ENCODE assay signal across 8 cellular contexts in genomic region chr10:79202188-79203013, GRCh38.
A peak's percentile ranks its signal among the peaks of the same experiment; 100 is the strongest.
DNase-seq lines count a peak whose midpoint lies in the region; ATAC-seq and TF ChIP-seq lines count a peak whose summit lies in the region.

No MANE protein-coding gene starts in this region.

- DNase-seq in LNCaP clone FGC (ENCODE audit: low read depth) (no peak), glutamatergic neuron (peak; percentile 73)
- peak; percentile 52 for DNase-seq in activated CD4-positive, alpha-beta memory T cell treated with anti-CD3 and anti-CD28 coated beads, Interleukin-2, amount 10 ng/mL, durations not matched to agents 7 days and 5 days
- DNase-seq in stimulated activated CD4-positive, alpha-beta T cell treated with anti-CD3 and anti-CD28 coated beads, Interleukin-12 subunit alpha, Interleukin-12 subunit beta, amount 100 ng/mL, for 48 hours (ENCODE audit: low read depth in 2 of 3, low spot score in 1 of 3) = peak in 2 of 3 donors; percentile 20 to 32

- H3K9me3 Mint-ChIP-seq in activated CD4-positive, alpha-beta memory T cell treated with anti-CD3 and anti-CD28 coated beads, Interleukin-2, amount 10 ng/mL, durations not matched to agents 7 days and 5 days = no peaks in the 10 kb centered on the region
- H3K9me3 Mint-ChIP-seq in glutamatergic neuron (ENCODE audit: unreplicated experiment) = peaks cover 27% of the 10 kb centered on the region

- POLR2A ChIA-PET in activated CD4-positive, alpha-beta memory T cell treated with anti-CD3 and anti-CD28 coated beads, Interleukin-2, amount 10 ng/mL, durations not matched to agents 7 days and 5 days (lab: Charles Lee) = no interaction called here

- no peaks in the 10 kb centered on the region for H3K4me1 Mint-ChIP-seq in activated CD4-positive, alpha-beta memory T cell treated with anti-CD3 and anti-CD28 coated beads, Interleukin-2, amount 10 ng/mL, durations not matched to agents 7 days and 5 days
- H3K4me1 Mint-ChIP-seq in glutamatergic neuron (ENCODE audit: low read depth, unreplicated experiment) = peaks cover 18% of the 10 kb centered on the region

- TF ChIP-seq CTCF in GM12872 (IDR thresholded peaks at IDR 0.05; ENCODE audit: insufficient read depth, low read depth, low read length) (peak; percentile 76), LNCaP clone FGC (IDR thresholded peaks at IDR 0.05; ENCODE audit: control insufficient read depth, extremely low read depth, insufficient read depth) (peak; percentile 68), glutamatergic neuron (IDR thresholded peaks at IDR 0.05; ENCODE audit: partially characterized antibody, unreplicated experiment) (peak; percentile 59)

- H3K4me3 Mint-ChIP-seq in activated CD4-positive, alpha-beta memory T cell treated with anti-CD3 and anti-CD28 coated beads, Interleukin-2, amount 10 ng/mL, durations not matched to agents 7 days and 5 days = no peak overlapping the region
- H3K4me3 Mint-ChIP-seq in glutamatergic neuron (ENCODE audit: unreplicated experiment) = no peak overlapping the region

- H3K36me3 Mint-ChIP-seq in activated CD4-positive, alpha-beta memory T cell treated with anti-CD3 and anti-CD28 coated beads, Interleukin-2, amount 10 ng/mL, durations not matched to agents 7 days and 5 days (ENCODE audit: low read depth) = no peaks in the 10 kb centered on the region
- peaks cover 5% of the 10 kb centered on the region for H3K36me3 Mint-ChIP-seq in glutamatergic neuron (ENCODE audit: unreplicated experiment)

- no peaks in the 10 kb centered on the region for H3K27me3 Mint-ChIP-seq in activated CD4-positive, alpha-beta memory T cell treated with anti-CD3 and anti-CD28 coated beads, Interleukin-2, amount 10 ng/mL, durations not matched to agents 7 days and 5 days
- peaks cover 27% of the 10 kb centered on the region for H3K27me3 Mint-ChIP-seq in glutamatergic neuron (ENCODE audit: unreplicated experiment)

- ATAC-seq in GM18909 (IDR thresholded peaks at IDR 0.05; ENCODE audit: poor library complexity, unreplicated experiment) (no peak), GM19324 (IDR thresholded peaks at IDR 0.05; ENCODE audit: low FRiP score, unreplicated experiment) (no peak), HG03280 (IDR thresholded peaks at IDR 0.05; ENCODE audit: unreplicated experiment) (no peak)

- CTCF ChIA-PET in activated CD4-positive, alpha-beta memory T cell treated with anti-CD3 and anti-CD28 coated beads, Interleukin-2, amount 10 ng/mL, durations not matched to agents 7 days and 5 days (lab: Charles Lee) = interaction anchor here (0.7 to 1.5 kb wide), 7 partner anchors 8 to 537 kb away, joined by 3 to 4 read pairs (median 3); no protein-coding TSS in a partner anchor

- no peak overlapping the region for H3K27ac Mint-ChIP-seq in activated CD4-positive, alpha-beta memory T cell treated with anti-CD3 and anti-CD28 coated beads, Interleukin-2, amount 10 ng/mL, durations not matched to agents 7 days and 5 days
- no peak overlapping the region for H3K27ac Mint-ChIP-seq in glutamatergic neuron (ENCODE audit: unreplicated experiment)

- H3K4me3 ChIP-seq in LNCaP clone FGC (ENCODE audit: low read depth, low read length) = no peak overlapping the region
